9 cellular contexts compared by ENCODE assay signal in genomic region chr16:14500791-14501190, GRCh38.
DNase-seq lines count a peak whose midpoint lies in the region; ATAC-seq and TF ChIP-seq lines count a peak whose summit lies in the region.
"Had no signal": no experiment of that assay in that cellular context is flagged by ENCODE, and none has a peak within 500 bp of the region (broad histone marks: within the 10 kb centered on the region; RNA-seq: fewer than 3 reads in every experiment).

No MANE protein-coding gene starts in this region.

- H3K4me2 ChIP-seq in fibroblast of lung (ENCODE audit: extremely low read depth, insufficient read depth, low read length), result peak overlapping the region; percentile 11

- DNase-seq in DMS 273 treated with DMSO at 0.1 percent for 48 hours (lab: John Stamatoyannopoulos, UW), result peak; percentile 32
- peak; percentile 32 for DNase-seq in NCI-H69 (lab: John Stamatoyannopoulos, UW)
- peak; percentile 40 to 48 for DNase-seq in fibroblast of lung (ENCODE audit: low read depth in 2 of 2)
- no peak for DNase-seq in GOT3 (lab: John Stamatoyannopoulos, UW)
- DNase-seq in activated effector memory CD4-positive, alpha-beta T cell treated with Interleukin-2 at 50 U/mL for 16 hours, result no peak

- ATAC-seq in GM18907 (IDR thresholded peaks at IDR 0.05; ENCODE audit: unreplicated experiment), result no peak
- ATAC-seq in HG02938 (IDR thresholded peaks at IDR 0.05; ENCODE audit: unreplicated experiment), result no peak

- H3K4me3 ChIP-seq in fibroblast of lung (replicated peaks in 1 of 4; ENCODE audit: control extremely low read depth in 1 of 4, insufficient read depth in 1 of 4, low read depth in 3 of 4, low read length in 4 of 4), result no peak overlapping the region
- H3K4me3 ChIP-seq in skeletal muscle tissue (ENCODE audit: low read length in 3 of 3), result no peak overlapping the region

- no peaks in the 10 kb centered on the region for H3K79me2 ChIP-seq in fibroblast of lung (ENCODE audit: control insufficient read depth, insufficient read depth, low read length)

- no peak overlapping the region for H2AFZ ChIP-seq in fibroblast of lung (ENCODE audit: low read length)

- H3K27me3 ChIP-seq in fibroblast of lung (ENCODE audit: control insufficient read depth, insufficient read depth, low read length), result no peaks in the 10 kb centered on the region
- H3K27me3 ChIP-seq in skeletal muscle tissue (ENCODE audit: control insufficient read depth in 3 of 3, insufficient read depth in 3 of 3, low read length in 3 of 3), result no peaks in the 10 kb centered on the region

- H3K9me3 ChIP-seq in fibroblast of lung (ENCODE audit: control insufficient read depth, insufficient read depth, low read depth, low read length), result no peaks in the 10 kb centered on the region
- H3K9me3 ChIP-seq in skeletal muscle tissue (ENCODE audit: control insufficient read depth in 3 of 3, low read length in 3 of 3), result no peaks in the 10 kb centered on the region

- H3K27ac ChIP-seq in fibroblast of lung (ENCODE audit: insufficient read depth, low read length) (peak overlapping the region; percentile 53), skeletal muscle tissue (ENCODE audit: low read depth, low read length) (peak overlapping the region; percentile 25)
- H3K27ac ChIP-seq: VCaP had no signal

- H4K20me1 ChIP-seq in fibroblast of lung (ENCODE audit: control insufficient read depth, extremely low read depth, insufficient read depth, low read length), result no peaks in the 10 kb centered on the region

- no peak for TF ChIP-seq CTCF in fibroblast of lung (conservative IDR thresholded peaks at IDR 0.05 in 1 of 2, IDR thresholded peaks at IDR 0.05 in 1 of 2; ENCODE audit: low read depth in 1 of 2, low read length in 2 of 2)

- H3K4me1 ChIP-seq in fibroblast of lung (ENCODE audit: control insufficient read depth, extremely low read depth, insufficient read depth, low read length), result peaks cover 19% of the 10 kb centered on the region
- H3K4me1 ChIP-seq in skeletal muscle tissue (ENCODE audit: control insufficient read depth in 3 of 3, insufficient read depth in 3 of 3, low read length in 3 of 3), result peaks cover 40 to 51% (median 45%) of the 10 kb centered on the region in 3 donors

- H3K9ac ChIP-seq in fibroblast of lung (ENCODE audit: insufficient read depth, low read length) (no peak overlapping the region), skeletal muscle tissue (ENCODE audit: low read depth in 1 of 3, low read length in 3 of 3) (no peak overlapping the region)

- H3K36me3 ChIP-seq in fibroblast of lung (ENCODE audit: control insufficient read depth, insufficient read depth, low read length) (no peaks in the 10 kb centered on the region), skeletal muscle tissue (ENCODE audit: control insufficient read depth in 3 of 3, insufficient read depth in 3 of 3, low read length in 3 of 3) (no peaks in the 10 kb centered on the region)

Comparison
In these comparisons a context has a peak if more than half of its experiments do, and no peak if none do; other contexts are left out.
1. DNase-seq: peak in DMS 273 treated with DMSO at 0.1 percent for 48 hours (single experiment), NCI-H69 (single experiment) and fibroblast of lung (2 of 2); none in GOT3 (single experiment) and activated effector memory CD4-positive, alpha-beta T cell treated with Interleukin-2 at 50 U/mL for 16 hours (single experiment).